In genomic region chr4:116015549-116015948, GRCh38 we compare ENCODE assay signal across 33 cellular contexts.
DNase-seq lines count a peak whose midpoint lies in the region; ATAC-seq, FAIRE-seq and TF ChIP-seq lines count a peak whose summit lies in the region.
"Had no signal": no experiment of that assay in that cellular context is flagged by ENCODE, and none has a peak within 500 bp of the region (broad histone marks: within the 10 kb centered on the region; RNA-seq: fewer than 3 reads in every experiment).

No MANE protein-coding gene starts in this region.

- intact Hi-C loops in HCT116 (cut with micrococcal nuclease) (no loop called here), aorta (cut with DNase I) (no loop called here)

- H3K36me3 ChIP-seq in HCT116 (ENCODE audit: control insufficient read depth in 1 of 2, insufficient read depth in 2 of 2, low read length in 2 of 2) (no peaks in the 10 kb centered on the region), aorta (ENCODE audit: control insufficient read depth in 1 of 2, insufficient read depth in 2 of 2, low read length in 1 of 2) (no peaks in the 10 kb centered on the region)
- H3K36me3 ChIP-seq: cardiac muscle cell, colonic mucosa, left ventricle myocardium inferior, Peyer's patch, SJCRH30, thoracic aorta, vagina had no signal

- no peak for FAIRE-seq in D721Med (lab: Jason Lieb, UNC)
- FAIRE-seq: A549, islet of Langerhans had no signal

- BruUV-seq in HCT116 (replicated peaks; lab: Mats Ljungman, UMichigan): no TSS peak

- DNase-seq in HCT116 (ENCODE audit: low read depth, low spot score) (no peak), NB4 (ENCODE audit: low read depth) (peak; percentile 33), SKM-1 treated with dmso at 0.1 percent for 144 hours (lab: John Stamatoyannopoulos, UW; ENCODE audit: unreplicated experiment) (peak; percentile 68), islet precursor cell (peak; percentile 15), aorta (no peak), NCI-H524 treated with DMSO at 0.1 percent for 48 hours (lab: John Stamatoyannopoulos, UW) (no peak), D721Med (ENCODE audit: insufficient read length, low spot score) (no peak)
- DNase-seq: activated CD4-positive, alpha-beta T cell treated with anti-CD3 and anti-CD28 coated beads, Interleukin-2, amount 10 ng/mL, durations not matched to agents 24 days and 14 days; activated CD8-positive, alpha-beta memory T cell treated with anti-CD3 and anti-CD28 coated beads for 24 hours; activated T-cell treated with anti-CD3 and anti-CD28 coated beads for 4 hours; CD4-positive, alpha-beta T cell; colonic mucosa; effector CD4-positive, alpha-beta T cell; H7; left ventricle myocardium inferior; midbrain; naive B cell; NCI-H1105; NCI-H187 treated with DMSO at 0.1 percent for 48 hours; NCI-H2171; NCI-H510A treated with DMSO at 0.1 percent for 48 hours; Peyer's patch; stimulated activated CD4-positive, alpha-beta T cell treated with anti-CD3 and anti-CD28 coated beads, Interleukin-1b, Interleukin-23, amount 100 ng/mL, for 48 hours; stimulated activated naive CD8-positive, alpha-beta T cell treated with anti-CD3 and anti-CD28 coated beads, Interleukin-15, Interleukin-2, amounts not matched to agents 100 U/mL and 50 U/mL, for 24 hours had no signal

- H3K9me3 ChIP-seq in HCT116 (ENCODE audit: control insufficient read depth in 1 of 2, insufficient read depth in 1 of 2, low read depth in 1 of 2, low read length in 2 of 2) (peaks cover 10 to 16% of the 10 kb centered on the region in 2 experiments; a peak in 2 of 4 replicates), aorta (ENCODE audit: control insufficient read depth, low read length) (peaks cover 13% of the 10 kb centered on the region)
- H3K9me3 ChIP-seq: vagina had no signal

- TF ChIP-seq POLR2A in HCT116 (IDR thresholded peaks at IDR 0.05; ENCODE audit: borderline replicate concordance, extremely low read depth, insufficient read depth, insufficient read length) (no peak), NB4 (IDR thresholded peaks at IDR 0.05; ENCODE audit: extremely low read depth, insufficient read length) (no peak)

- no peaks in the 10 kb centered on the region for H3K79me2 ChIP-seq in HCT116 (ENCODE audit: insufficient read depth, low read length)

- CTCF ChIA-PET in HCT116 (lab: Charles Lee): no interaction called here

- no peaks in the 10 kb centered on the region for H3K9me2 ChIP-seq in HCT116 (ENCODE audit: insufficient read depth)

- no peak overlapping the region for H3K4me3 ChIP-seq in HCT116 (replicated peaks in 1 of 2; ENCODE audit: low read depth in 1 of 2, low read length in 2 of 2)
- no peak overlapping the region for H3K4me3 ChIP-seq in NB4 (ENCODE audit: low read depth, low read length)
- no peak overlapping the region for H3K4me3 ChIP-seq in aorta (ENCODE audit: low read length in 2 of 2)
- H3K4me3 ChIP-seq: A549, cardiac muscle cell, colonic mucosa, left ventricle myocardium inferior, Peyer's patch, SJCRH30, thoracic aorta, vagina had no signal

- H3K27me3 ChIP-seq in HCT116 (ENCODE audit: insufficient read depth, low read length): no peaks in the 10 kb centered on the region
- H3K27me3 ChIP-seq in aorta (ENCODE audit: control insufficient read depth in 1 of 2, insufficient read depth in 2 of 2, low read length in 1 of 2): no peaks in the 10 kb centered on the region
- H3K27me3 ChIP-seq: cardiac muscle cell, colonic mucosa, Peyer's patch, SJCRH30, vagina had no signal

- peak overlapping the region; percentile 17; the same call in 1 of the 2 replicates for H3K4me2 ChIP-seq in HCT116 (ENCODE audit: low read length)
- H3K4me2 ChIP-seq: A549 had no signal

- ATAC-seq in HCT116 (no peak), aorta (ENCODE audit: low FRiP score) (no peak), GM18870 (IDR thresholded peaks at IDR 0.05; ENCODE audit: unreplicated experiment) (no peak)
- ATAC-seq: A549; activated naive CD4-positive, alpha-beta T cell treated with anti-CD3 and anti-CD28 coated beads, Interleukin-2, amount 50 U/mL, for 72 hours; right cardiac atrium; stimulated activated naive CD8-positive, alpha-beta T cell treated with anti-CD3 and anti-CD28 coated beads, Interleukin-15, Interleukin-2, amounts not matched to agents 100 U/mL and 50 U/mL, for 24 hours had no signal

- RAD21 ChIA-PET in HCT116 (lab: Charles Lee; ENCODE audit: low non-redundant PET in 1 of 2, low total read pairs in 2 of 2, uncharacterized antibody in 2 of 2, unreplicated experiment in 2 of 2): no interaction called here

- POLR2A ChIA-PET in HCT116 (lab: Charles Lee): no interaction called here

- no peak overlapping the region for H3K9ac ChIP-seq in HCT116 (ENCODE audit: low read length)

- no peak overlapping the region for H3K27ac ChIP-seq in HCT116 (ENCODE audit: low read depth, low read length)
- H3K27ac ChIP-seq in aorta (ENCODE audit: low read depth in 1 of 2, low read length in 2 of 2): no peak overlapping the region
- H3K27ac ChIP-seq: A549, cardiac muscle cell, colonic mucosa, left ventricle myocardium inferior, Peyer's patch, SJCRH30, thoracic aorta, vagina had no signal

- H4K20me1 ChIP-seq in HCT116 (ENCODE audit: insufficient read depth): no peaks in the 10 kb centered on the region

- H3K4me1 ChIP-seq in HCT116 (ENCODE audit: control insufficient read depth in 1 of 2, insufficient read depth in 2 of 2, low read length in 2 of 2) (peaks cover 0 to 7% of the 10 kb centered on the region in 2 experiments; a peak in 1 of 4 replicates), aorta (ENCODE audit: control insufficient read depth in 1 of 2, insufficient read depth in 2 of 2, low read length in 2 of 2) (no peaks in the 10 kb centered on the region)
- H3K4me1 ChIP-seq: A549, colonic mucosa, left ventricle myocardium inferior, Peyer's patch, SJCRH30, vagina had no signal

- WGBS in aorta, 2 donors: 80 to 81% methylated on average over 5 of the region's 5 CpGs

- no peak for TF ChIP-seq CTCF in HCT116 (IDR thresholded peaks at IDR 0.05 in 2 of 3, conservative IDR thresholded peaks at IDR 0.05 in 1 of 3; ENCODE audit: borderline replicate concordance in 1 of 3, insufficient read depth in 1 of 3, low read depth in 2 of 3, low read length in 2 of 3)
- no peak for TF ChIP-seq CTCF in NB4 (IDR thresholded peaks at IDR 0.05; ENCODE audit: low read depth, low read length)
- TF ChIP-seq CTCF in D721Med (IDR thresholded peaks at IDR 0.05; ENCODE audit: insufficient read depth, missing control alignments): no peak

- TF ChIP-seq RAD21 in HCT116 (IDR thresholded peaks at IDR 0.05; ENCODE audit: low read depth): no peak

- no peak overlapping the region for H2AFZ ChIP-seq in HCT116 (ENCODE audit: low read depth, low read length, poor library complexity, severe bottlenecking)

TF ChIP-seq in HCT116, 20 proteins besides CTCF, POLR2A, EP300 and RAD21:
- TF ChIP-seq POLR2AphosphoS5 (IDR thresholded peaks at IDR 0.05; ENCODE audit: low read depth, low read length): no peak
- no peak for TF ChIP-seq SRF (IDR thresholded peaks at IDR 0.05; ENCODE audit: low read depth)
- TF ChIP-seq EZH2phosphoT487 (IDR thresholded peaks at IDR 0.05; ENCODE audit: borderline replicate concordance): no peak
- no peak for TF ChIP-seq ATF3 (IDR thresholded peaks at IDR 0.05)
- TF ChIP-seq FOSL1 (IDR thresholded peaks at IDR 0.05; ENCODE audit: low read depth): no peak
- TF ChIP-seq YY1 (IDR thresholded peaks at IDR 0.05; ENCODE audit: extremely low read depth, insufficient replicate concordance, low read depth, low read length): no peak
- no peak for TF ChIP-seq CBX3 (IDR thresholded peaks at IDR 0.05; ENCODE audit: low read depth)
- TF ChIP-seq, protein P1, sequence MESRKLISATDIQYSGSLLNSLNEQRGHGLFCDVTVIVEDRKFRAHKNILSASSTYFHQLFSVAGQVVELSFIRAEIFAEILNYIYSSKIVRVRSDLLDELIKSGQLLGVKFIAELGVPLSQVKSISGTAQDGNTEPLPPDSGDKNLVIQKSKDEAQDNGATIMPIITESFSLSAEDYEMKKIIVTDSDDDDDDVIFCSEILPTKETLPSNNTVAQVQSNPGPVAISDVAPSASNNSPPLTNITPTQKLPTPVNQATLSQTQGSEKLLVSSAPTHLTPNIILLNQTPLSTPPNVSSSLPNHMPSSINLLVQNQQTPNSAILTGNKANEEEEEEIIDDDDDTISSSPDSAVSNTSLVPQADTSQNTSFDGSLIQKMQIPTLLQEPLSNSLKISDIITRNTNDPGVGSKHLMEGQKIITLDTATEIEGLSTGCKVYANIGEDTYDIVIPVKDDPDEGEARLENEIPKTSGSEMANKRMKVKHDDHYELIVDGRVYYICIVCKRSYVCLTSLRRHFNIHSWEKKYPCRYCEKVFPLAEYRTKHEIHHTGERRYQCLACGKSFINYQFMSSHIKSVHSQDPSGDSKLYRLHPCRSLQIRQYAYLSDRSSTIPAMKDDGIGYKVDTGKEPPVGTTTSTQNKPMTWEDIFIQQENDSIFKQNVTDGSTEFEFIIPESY (IDR thresholded peaks at IDR 0.05; ENCODE audit: extremely low read depth, insufficient replicate concordance, low read length): no peak
- no peak for TF ChIP-seq MAX (IDR thresholded peaks at IDR 0.05)
- TF ChIP-seq TCF7L2 (IDR thresholded peaks at IDR 0.05; ENCODE audit: borderline replicate concordance, extremely low read depth, insufficient read depth, insufficient read length): no peak

Comparison
In these comparisons a context has a peak if more than half of its experiments do, and no peak if none do; other contexts are left out.
1. DNase-seq: peak in NB4 (single experiment), SKM-1 treated with dmso at 0.1 percent for 144 hours (single experiment) and islet precursor cell (single experiment); none in HCT116 (single experiment), aorta (0 of 2), NCI-H524 treated with DMSO at 0.1 percent for 48 hours (single experiment) and D721Med (single experiment).